Comparison of ENCODE assay signal across 8 cellular contexts in genomic region chr19:35743640-35744306, GRCh38. TPM values are rescaled to one million over a fixed set of nuclear protein-coding genes. Genes with fewer than 3 reads are reported as not detected.
A peak's percentile ranks its signal among the peaks of the same experiment; 100 is the strongest.
DNase-seq lines count a peak whose midpoint lies in the region; TF ChIP-seq lines count a peak whose summit lies in the region.
"Had no signal": no experiment of that assay in that cellular context is flagged by ENCODE, and none has a peak within 500 bp of the region (broad histone marks: within the 10 kb centered on the region; RNA-seq: fewer than 3 reads in every experiment).

No MANE protein-coding gene starts in this region.

- peaks cover 69% of the 10 kb centered on the region for H3K4me1 ChIP-seq in OCI-LY1 (ENCODE audit: insufficient read depth, low read length, severe bottlenecking)
- peaks cover 16% of the 10 kb centered on the region for H3K4me1 ChIP-seq in ectodermal cell (ENCODE audit: control insufficient read depth, insufficient read depth, low read length)
- H3K4me1 ChIP-seq in smooth muscle cell (ENCODE audit: low read depth): peaks cover 10% of the 10 kb centered on the region
- H3K4me1 ChIP-seq in thyroid gland: peaks cover 31 to 40% of the 10 kb centered on the region in 2 donors
- peaks cover 10 to 29% of the 10 kb centered on the region in 2 donors for H3K4me1 ChIP-seq in ascending aorta

- H3F3A ChIP-seq in OCI-LY1 (ENCODE audit: insufficient read depth, low read length): no peaks in the 10 kb centered on the region
- H3F3A ChIP-seq in smooth muscle cell (ENCODE audit: low read depth): no peaks in the 10 kb centered on the region

- DNase-seq in smooth muscle cell (lab: John Stamatoyannopoulos, UW; ENCODE audit: unreplicated experiment) (no peak), thyroid gland (no peak), ascending aorta (ENCODE audit: low spot score in 2 of 2) (no peak)
- DNase-seq: H7, KG1 had no signal

- H4K20me1 ChIP-seq in OCI-LY1 (ENCODE audit: insufficient read depth, low read length) (no peaks in the 10 kb centered on the region), smooth muscle cell (ENCODE audit: low read depth) (no peaks in the 10 kb centered on the region)

- no peak for TF ChIP-seq POLR2A in thyroid gland (IDR thresholded peaks at IDR 0.05)

- H3K9me3 ChIP-seq in OCI-LY1 (ENCODE audit: low read length) (no peaks in the 10 kb centered on the region), ectodermal cell (ENCODE audit: control insufficient read depth, low read length) (no peaks in the 10 kb centered on the region), smooth muscle cell (replicated peaks; ENCODE audit: low read depth) (no peaks in the 10 kb centered on the region), thyroid gland (no peaks in the 10 kb centered on the region), ascending aorta (no peaks in the 10 kb centered on the region)

- H3K27me3 ChIP-seq in OCI-LY1 (ENCODE audit: insufficient read depth, low read length): no peaks in the 10 kb centered on the region
- no peaks in the 10 kb centered on the region for H3K27me3 ChIP-seq in ectodermal cell (ENCODE audit: control insufficient read depth, insufficient read depth, low read length, poor library complexity, severe bottlenecking)
- no peaks in the 10 kb centered on the region for H3K27me3 ChIP-seq in smooth muscle cell (ENCODE audit: low read depth)
- H3K27me3 ChIP-seq in thyroid gland: no peaks in the 10 kb centered on the region
- no peaks in the 10 kb centered on the region for H3K27me3 ChIP-seq in ascending aorta

- peaks cover 5% of the 10 kb centered on the region for H3K36me3 ChIP-seq in OCI-LY1 (ENCODE audit: insufficient read depth, low read length)
- H3K36me3 ChIP-seq in ectodermal cell (ENCODE audit: control insufficient read depth, insufficient read depth, low read length): no peaks in the 10 kb centered on the region
- no peaks in the 10 kb centered on the region for H3K36me3 ChIP-seq in smooth muscle cell (ENCODE audit: low read depth)
- peaks cover 0 to 5% of the 10 kb centered on the region in 2 donors for H3K36me3 ChIP-seq in thyroid gland
- H3K36me3 ChIP-seq in ascending aorta: peaks cover 0 to under 1% of the 10 kb centered on the region in 2 donors

- H3K4me3 ChIP-seq in OCI-LY1 (ENCODE audit: low read depth, low read length, poor library complexity, severe bottlenecking) (peak overlapping the region; percentile 91), ectodermal cell (ENCODE audit: insufficient read depth, low read depth, low read length) (peak overlapping the region; percentile 82), smooth muscle cell (no peak overlapping the region), thyroid gland (replicated peaks in 1 of 3) (no peak overlapping the region), ascending aorta (peak overlapping the region in 1 of 2 donors; percentile 74)

- H3K9me2 ChIP-seq in OCI-LY1 (ENCODE audit: low read depth, low read length): no peaks in the 10 kb centered on the region

- H3K79me2 ChIP-seq in OCI-LY1 (ENCODE audit: insufficient read depth, low read length): no peaks in the 10 kb centered on the region
- H3K79me2 ChIP-seq in smooth muscle cell (ENCODE audit: low read depth): peaks cover 25% of the 10 kb centered on the region

- no peak overlapping the region for H2AFZ ChIP-seq in OCI-LY1 (ENCODE audit: low read length)
- no peak overlapping the region for H2AFZ ChIP-seq in smooth muscle cell (ENCODE audit: low read depth)

- intact Hi-C loops in thyroid gland (cut with DNase I): no loop called here
- intact Hi-C loops in ascending aorta (cut with DNase I): loop anchor here (1.0 to 10.0 kb wide), 8 partner anchors 27 to 599 kb away; partner anchors contain the start of genes ARHGAP33, ETV2, FXYD7 and OVOL3

- H3K4me2 ChIP-seq in OCI-LY1 (ENCODE audit: low read length) (peak overlapping the region; percentile 87), smooth muscle cell (peak overlapping the region; percentile 94)

- no peak for TF ChIP-seq CTCF in OCI-LY1 (IDR thresholded peaks at IDR 0.05; ENCODE audit: low read length)
- TF ChIP-seq CTCF in smooth muscle cell (IDR thresholded peaks at IDR 0.05; ENCODE audit: borderline replicate concordance, insufficient read depth, poor library complexity, severe bottlenecking): no peak
- TF ChIP-seq CTCF in thyroid gland (IDR thresholded peaks at IDR 0.05): no peak
- no peak for TF ChIP-seq CTCF in ascending aorta (IDR thresholded peaks at IDR 0.05)

- H3K27ac ChIP-seq in OCI-LY1 (ENCODE audit: low read depth, low read length, poor library complexity, severe bottlenecking) (peak overlapping the region; percentile 97), ectodermal cell (ENCODE audit: insufficient read depth, low read depth, low read length, poor library complexity, severe bottlenecking) (no peak overlapping the region), smooth muscle cell (ENCODE audit: low read depth) (no peak overlapping the region), thyroid gland (no peak overlapping the region), ascending aorta (peak overlapping the region in 1 of 2 donors; percentile 99)

- WGBS in ectodermal cell, 2 experiments: 91 to 93% methylated on average over 16 of the region's 16 CpGs
- 95% methylated on average over 16 of the region's 16 CpGs for WGBS in smooth muscle cell (ENCODE audit: low lambda C conversion rate)
- WGBS in thyroid gland, 2 donors: 84 to 95% methylated on average over 11 to 16 of the region's 16 CpGs

- peak overlapping the region; percentile 92 for H3K9ac ChIP-seq in OCI-LY1 (ENCODE audit: low read length)
- H3K9ac ChIP-seq in smooth muscle cell (ENCODE audit: low read depth): no peak overlapping the region

RNA-seq across cellular contexts. Expression of gene U2AF1L4, which starts 1.4 kb away (rescaled TPM):
- 24.4 TPM for polyA plus RNA-seq in ectodermal cell (2013, experiment 1 of 4)
- polyA plus RNA-seq in ectodermal cell (2013, experiment 2 of 4): 19.5 TPM
- polyA plus RNA-seq in ectodermal cell (2013, experiment 3 of 4): 19.1 TPM
- polyA plus RNA-seq in ectodermal cell (2013, experiment 4 of 4): 17.3 TPM
- total RNA-seq in smooth muscle cell (14.6 and 17.0 TPM in 2 replicates), thyroid gland (10 to 100 TPM; 29.7 to 51.7 (median 36.8) TPM), ascending aorta (not detected)
- 29.3 and 31.5 TPM in 2 replicates for polyA plus RNA-seq in smooth muscle cell

RNA-seq across cellular contexts. Expression of gene IGFLR1, which starts 1.5 kb away (rescaled TPM):
- 9.1 TPM for polyA plus RNA-seq in ectodermal cell (2013, experiment 1 of 4)
- polyA plus RNA-seq in ectodermal cell (2013, experiment 2 of 4): 5.3 TPM
- polyA plus RNA-seq in ectodermal cell (2013, experiment 3 of 4): 4.6 TPM
- 5.0 TPM for polyA plus RNA-seq in ectodermal cell (2013, experiment 4 of 4)
- total RNA-seq in smooth muscle cell: 1.2 and 1.7 TPM in 2 replicates
- 1.4 and 6.3 TPM in 2 replicates for polyA plus RNA-seq in smooth muscle cell
- total RNA-seq in thyroid gland: 1 to 10 TPM; 5.2 to 6.1 (median 5.9) TPM
- total RNA-seq in ascending aorta: not detected

RNA-seq across cellular contexts. Expression of gene PSENEN, which starts 1.7 kb away (rescaled TPM):
- polyA plus RNA-seq in ectodermal cell (2013, experiment 1 of 4): 60.4 TPM
- 61.2 TPM for polyA plus RNA-seq in ectodermal cell (2013, experiment 2 of 4)
- polyA plus RNA-seq in ectodermal cell (2013, experiment 3 of 4): 56.4 TPM
- 56.6 TPM for polyA plus RNA-seq in ectodermal cell (2013, experiment 4 of 4)
- total RNA-seq in smooth muscle cell: 53.3 and 65.4 TPM in 2 replicates
- polyA plus RNA-seq in smooth muscle cell: 137 and 167 TPM in 2 replicates
- total RNA-seq in thyroid gland: 10 to 100 TPM; 34.0 to 73.8 (median 40.5) TPM
- total RNA-seq in ascending aorta: 110 TPM

RNA-seq across cellular contexts. Expression of gene LIN37, which starts 4.6 kb away (rescaled TPM):
- polyA plus RNA-seq in ectodermal cell (2013, experiment 1 of 4): 6.5 TPM
- 9.1 TPM for polyA plus RNA-seq in ectodermal cell (2013, experiment 2 of 4)
- 6.9 TPM for polyA plus RNA-seq in ectodermal cell (2013, experiment 3 of 4)
- polyA plus RNA-seq in ectodermal cell (2013, experiment 4 of 4): 10.0 TPM
- total RNA-seq in smooth muscle cell (17.8 and 20.3 TPM in 2 replicates), thyroid gland (10 to 100 TPM in 2 of 4 donors, 1 to 10 TPM in 2; 8.2 to 21.5 (median 14.1) TPM), ascending aorta (29.9 TPM)
- 16.4 and 24.2 TPM in 2 replicates for polyA plus RNA-seq in smooth muscle cell

RNA-seq across cellular contexts. Expression of gene HSPB6, which starts 13.1 kb away (rescaled TPM):
- polyA plus RNA-seq in ectodermal cell (2013, experiment 1 of 4): 0.28 TPM
- polyA plus RNA-seq in ectodermal cell (2013, experiment 2 of 4): 0.52 TPM
- 0.37 TPM for polyA plus RNA-seq in ectodermal cell (2013, experiment 3 of 4)
- 0.77 TPM for polyA plus RNA-seq in ectodermal cell (2013, experiment 4 of 4)
- total RNA-seq in smooth muscle cell: 19.1 and 20.6 TPM in 2 replicates
- polyA plus RNA-seq in smooth muscle cell: 173 and 254 TPM in 2 replicates
- 10 to 100 TPM; 17.3 to 31.8 (median 23.1) TPM for total RNA-seq in thyroid gland
- 265 TPM for total RNA-seq in ascending aorta
- total RNA-seq: SK-MEL-5 had no signal

Comparison
In these comparisons a context has a peak if more than half of its experiments do, and no peak if none do; other contexts are left out.
1. H3K4me3 ChIP-seq: peak in OCI-LY1 (single experiment) and ectodermal cell (single experiment); none in smooth muscle cell (single experiment) and thyroid gland (0 of 3).
2. RNA of gene U2AF1L4, which starts 1.4 kb away (total RNA-seq): 29.7 to 51.7 TPM in thyroid gland and 14.6 to 17.0 TPM in smooth muscle cell; not detected in ascending aorta (single experiment); every median in the first group is over 10 times any median in the second.